Comparison of ENCODE assay signal across 1 cellular context in the genomic region with DNA sequence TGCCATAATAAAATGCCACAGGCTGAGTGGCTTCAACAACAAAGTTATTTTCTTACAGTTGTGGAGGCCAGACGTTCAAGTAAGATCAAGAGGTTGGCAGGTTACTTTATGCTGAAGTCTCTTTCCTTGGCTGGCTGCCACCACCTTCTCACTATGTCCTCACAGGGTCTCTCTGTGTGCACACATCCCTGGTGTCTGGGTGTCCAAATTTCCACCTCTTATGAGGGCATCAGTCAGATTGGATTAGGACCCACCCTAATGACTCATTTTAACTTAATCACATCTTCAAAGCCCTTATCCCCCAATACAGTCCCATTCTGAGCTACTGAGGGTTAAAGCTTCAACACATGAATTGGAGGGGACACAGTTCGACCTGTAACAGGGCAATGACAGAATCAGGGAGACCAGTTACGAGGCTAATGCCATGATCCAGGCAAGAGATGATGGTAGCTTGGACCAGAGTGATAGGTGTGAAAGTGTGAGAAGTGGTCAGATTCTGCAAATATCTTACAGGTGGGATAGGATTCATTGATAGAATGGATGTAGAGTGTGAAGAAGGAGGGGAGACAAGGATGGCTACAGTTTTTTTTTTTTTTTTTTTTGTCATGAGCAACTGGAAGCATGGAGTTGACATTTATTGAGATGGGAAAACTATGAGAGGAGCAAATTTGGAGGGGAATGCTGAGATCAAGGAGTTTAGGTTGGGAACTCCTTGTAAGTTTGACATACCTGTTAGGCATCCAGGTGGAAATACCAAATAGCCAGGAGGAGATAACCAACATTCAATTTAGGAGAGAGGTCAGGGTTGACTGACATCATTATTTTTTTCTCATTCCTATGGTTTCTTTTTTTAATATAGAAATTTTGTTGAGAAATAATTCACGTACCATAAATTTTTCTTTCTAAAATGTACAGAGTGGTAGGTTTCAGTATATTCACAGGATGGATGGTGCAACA.
TF ChIP-seq lines count a peak whose summit lies in the region.

No MANE protein-coding gene starts in this region.

TF ChIP-seq in HepG2, 621 proteins besides CTCF, POLR2A, EP300 and RAD21:
- TF ChIP-seq JUN (CRISPR knock-in tag; IDR thresholded peaks at IDR 0.05) = no peak
- TF ChIP-seq, protein P1, sequence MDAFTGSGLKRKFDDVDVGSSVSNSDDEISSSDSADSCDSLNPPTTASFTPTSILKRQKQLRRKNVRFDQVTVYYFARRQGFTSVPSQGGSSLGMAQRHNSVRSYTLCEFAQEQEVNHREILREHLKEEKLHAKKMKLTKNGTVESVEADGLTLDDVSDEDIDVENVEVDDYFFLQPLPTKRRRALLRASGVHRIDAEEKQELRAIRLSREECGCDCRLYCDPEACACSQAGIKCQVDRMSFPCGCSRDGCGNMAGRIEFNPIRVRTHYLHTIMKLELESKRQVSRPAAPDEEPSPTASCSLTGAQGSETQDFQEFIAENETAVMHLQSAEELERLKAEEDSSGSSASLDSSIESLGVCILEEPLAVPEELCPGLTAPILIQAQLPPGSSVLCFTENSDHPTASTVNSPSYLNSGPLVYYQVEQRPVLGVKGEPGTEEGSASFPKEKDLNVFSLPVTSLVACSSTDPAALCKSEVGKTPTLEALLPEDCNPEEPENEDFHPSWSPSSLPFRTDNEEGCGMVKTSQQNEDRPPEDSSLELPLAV (CRISPR knock-in tag; conservative IDR thresholded peaks at IDR 0.05; ENCODE audit: low read depth) = no peak
- TF ChIP-seq SMC3 (IDR thresholded peaks at IDR 0.05; ENCODE audit: low read length) = no peak
- TF ChIP-seq, protein P2, sequence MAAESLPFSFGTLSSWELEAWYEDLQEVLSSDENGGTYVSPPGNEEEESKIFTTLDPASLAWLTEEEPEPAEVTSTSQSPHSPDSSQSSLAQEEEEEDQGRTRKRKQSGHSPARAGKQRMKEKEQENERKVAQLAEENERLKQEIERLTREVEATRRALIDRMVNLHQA (CRISPR knock-in tag; IDR thresholded peaks at IDR 0.05) = no peak
- TF ChIP-seq, protein P3, sequence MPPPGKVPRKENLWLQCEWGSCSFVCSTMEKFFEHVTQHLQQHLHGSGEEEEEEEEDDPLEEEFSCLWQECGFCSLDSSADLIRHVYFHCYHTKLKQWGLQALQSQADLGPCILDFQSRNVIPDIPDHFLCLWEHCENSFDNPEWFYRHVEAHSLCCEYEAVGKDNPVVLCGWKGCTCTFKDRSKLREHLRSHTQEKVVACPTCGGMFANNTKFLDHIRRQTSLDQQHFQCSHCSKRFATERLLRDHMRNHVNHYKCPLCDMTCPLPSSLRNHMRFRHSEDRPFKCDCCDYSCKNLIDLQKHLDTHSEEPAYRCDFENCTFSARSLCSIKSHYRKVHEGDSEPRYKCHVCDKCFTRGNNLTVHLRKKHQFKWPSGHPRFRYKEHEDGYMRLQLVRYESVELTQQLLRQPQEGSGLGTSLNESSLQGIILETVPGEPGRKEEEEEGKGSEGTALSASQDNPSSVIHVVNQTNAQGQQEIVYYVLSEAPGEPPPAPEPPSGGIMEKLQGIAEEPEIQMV (CRISPR knock-in tag; IDR thresholded peaks at IDR 0.05; ENCODE audit: low read depth) = no peak
- no peak for TF ChIP-seq IKZF4 (CRISPR knock-in tag; IDR thresholded peaks at IDR 0.05; ENCODE audit: borderline replicate concordance, low read depth, not compliant biosample characterization)
- no peak for TF ChIP-seq ZNF75D (CRISPR knock-in tag; IDR thresholded peaks at IDR 0.05; ENCODE audit: borderline replicate concordance)
- TF ChIP-seq, protein P4, sequence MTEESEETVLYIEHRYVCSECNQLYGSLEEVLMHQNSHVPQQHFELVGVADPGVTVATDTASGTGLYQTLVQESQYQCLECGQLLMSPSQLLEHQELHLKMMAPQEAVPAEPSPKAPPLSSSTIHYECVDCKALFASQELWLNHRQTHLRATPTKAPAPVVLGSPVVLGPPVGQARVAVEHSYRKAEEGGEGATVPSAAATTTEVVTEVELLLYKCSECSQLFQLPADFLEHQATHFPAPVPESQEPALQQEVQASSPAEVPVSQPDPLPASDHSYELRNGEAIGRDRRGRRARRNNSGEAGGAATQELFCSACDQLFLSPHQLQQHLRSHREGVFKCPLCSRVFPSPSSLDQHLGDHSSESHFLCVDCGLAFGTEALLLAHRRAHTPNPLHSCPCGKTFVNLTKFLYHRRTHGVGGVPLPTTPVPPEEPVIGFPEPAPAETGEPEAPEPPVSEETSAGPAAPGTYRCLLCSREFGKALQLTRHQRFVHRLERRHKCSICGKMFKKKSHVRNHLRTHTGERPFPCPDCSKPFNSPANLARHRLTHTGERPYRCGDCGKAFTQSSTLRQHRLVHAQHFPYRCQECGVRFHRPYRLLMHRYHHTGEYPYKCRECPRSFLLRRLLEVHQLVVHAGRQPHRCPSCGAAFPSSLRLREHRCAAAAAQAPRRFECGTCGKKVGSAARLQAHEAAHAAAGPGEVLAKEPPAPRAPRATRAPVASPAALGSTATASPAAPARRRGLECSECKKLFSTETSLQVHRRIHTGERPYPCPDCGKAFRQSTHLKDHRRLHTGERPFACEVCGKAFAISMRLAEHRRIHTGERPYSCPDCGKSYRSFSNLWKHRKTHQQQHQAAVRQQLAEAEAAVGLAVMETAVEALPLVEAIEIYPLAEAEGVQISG (CRISPR knock-in tag; IDR thresholded peaks at IDR 0.05) = no peak
- TF ChIP-seq ZNF101 (CRISPR knock-in tag; IDR thresholded peaks at IDR 0.05; ENCODE audit: borderline replicate concordance, low read depth) = no peak
- TF ChIP-seq, protein P5, sequence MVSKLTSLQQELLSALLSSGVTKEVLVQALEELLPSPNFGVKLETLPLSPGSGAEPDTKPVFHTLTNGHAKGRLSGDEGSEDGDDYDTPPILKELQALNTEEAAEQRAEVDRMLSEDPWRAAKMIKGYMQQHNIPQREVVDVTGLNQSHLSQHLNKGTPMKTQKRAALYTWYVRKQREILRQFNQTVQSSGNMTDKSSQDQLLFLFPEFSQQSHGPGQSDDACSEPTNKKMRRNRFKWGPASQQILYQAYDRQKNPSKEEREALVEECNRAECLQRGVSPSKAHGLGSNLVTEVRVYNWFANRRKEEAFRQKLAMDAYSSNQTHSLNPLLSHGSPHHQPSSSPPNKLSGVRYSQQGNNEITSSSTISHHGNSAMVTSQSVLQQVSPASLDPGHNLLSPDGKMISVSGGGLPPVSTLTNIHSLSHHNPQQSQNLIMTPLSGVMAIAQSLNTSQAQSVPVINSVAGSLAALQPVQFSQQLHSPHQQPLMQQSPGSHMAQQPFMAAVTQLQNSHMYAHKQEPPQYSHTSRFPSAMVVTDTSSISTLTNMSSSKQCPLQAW (CRISPR knock-in tag; IDR thresholded peaks at IDR 0.05) = no peak
- no peak for TF ChIP-seq ZNF205 (CRISPR knock-in tag; IDR thresholded peaks at IDR 0.05)
- TF ChIP-seq MEF2D (CRISPR knock-in tag; IDR thresholded peaks at IDR 0.05) = no peak
- TF ChIP-seq, protein P6, sequence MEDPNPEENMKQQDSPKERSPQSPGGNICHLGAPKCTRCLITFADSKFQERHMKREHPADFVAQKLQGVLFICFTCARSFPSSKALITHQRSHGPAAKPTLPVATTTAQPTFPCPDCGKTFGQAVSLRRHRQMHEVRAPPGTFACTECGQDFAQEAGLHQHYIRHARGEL (CRISPR knock-in tag; IDR thresholded peaks at IDR 0.05) = no peak
- no peak for TF ChIP-seq SP2 (CRISPR knock-in tag; IDR thresholded peaks at IDR 0.05)
- no peak for TF ChIP-seq ZSCAN9 (CRISPR knock-in tag; IDR thresholded peaks at IDR 0.05; ENCODE audit: borderline replicate concordance)
